Comparison of ENCODE assay signal across 21 cellular contexts in genomic region chr13:113145911-113146598, GRCh38. TPM values are rescaled to one million over a fixed set of nuclear protein-coding genes. Genes with fewer than 3 reads are reported as not detected.
A peak's percentile ranks its signal among the peaks of the same experiment; 100 is the strongest.
DNase-seq lines count a peak whose midpoint lies in the region; ATAC-seq lines count a peak whose summit lies in the region.
"Had no signal": no experiment of that assay in that cellular context is flagged by ENCODE, and none has a peak within 500 bp of the region (broad histone marks: within the 10 kb centered on the region; RNA-seq: fewer than 3 reads in every experiment).

No MANE protein-coding gene starts in this region.

- no peaks in the 10 kb centered on the region for H3K36me3 ChIP-seq in GM23248 (ENCODE audit: low read depth)
- H3K36me3 ChIP-seq: BE2C had no signal

- H3K9me3 ChIP-seq in GM23248 (ENCODE audit: low read depth) = no peaks in the 10 kb centered on the region
- H3K9me3 ChIP-seq: BE2C had no signal

- CTCF ChIA-PET in activated CD4-positive, alpha-beta memory T cell treated with anti-CD3 and anti-CD28 coated beads, Interleukin-2, amount 10 ng/mL, durations not matched to agents 7 days and 5 days (lab: Charles Lee) = no interaction called here

- no peak overlapping the region for H3K27ac ChIP-seq in GM23248

- H3K9me3 Mint-ChIP-seq in activated naive CD8-positive, alpha-beta T cell treated with anti-CD3 and anti-CD28 coated beads, Interleukin-2, amount 10 ng/mL, durations not matched to agents 7 days and 5 days = no peaks in the 10 kb centered on the region
- peaks cover 1% of the 10 kb centered on the region for H3K9me3 Mint-ChIP-seq in activated naive CD8-positive, alpha-beta T cell treated with anti-CD3 and anti-CD28 coated beads for 36 hours
- H3K9me3 Mint-ChIP-seq in activated CD4-positive, alpha-beta memory T cell treated with anti-CD3 and anti-CD28 coated beads, Interleukin-2, amount 10 ng/mL, durations not matched to agents 7 days and 5 days = peaks cover 4% of the 10 kb centered on the region
- H3K9me3 Mint-ChIP-seq in stimulated activated effector memory CD8-positive, alpha-beta T cell treated with anti-CD3 and anti-CD28 coated beads, Interleukin-12 subunit alpha, Interleukin-12 subunit beta, amount 100 ng/mL, for 72 hours = peaks cover 5% of the 10 kb centered on the region
- H3K9me3 Mint-ChIP-seq: HFFc6 had no signal

- H3K27me3 Mint-ChIP-seq in activated naive CD8-positive, alpha-beta T cell treated with anti-CD3 and anti-CD28 coated beads, Interleukin-2, amount 10 ng/mL, durations not matched to agents 7 days and 5 days = peaks cover 5% of the 10 kb centered on the region
- peaks cover 6% of the 10 kb centered on the region for H3K27me3 Mint-ChIP-seq in activated naive CD8-positive, alpha-beta T cell treated with anti-CD3 and anti-CD28 coated beads for 36 hours
- peaks cover 2% of the 10 kb centered on the region for H3K27me3 Mint-ChIP-seq in activated CD4-positive, alpha-beta memory T cell treated with anti-CD3 and anti-CD28 coated beads, Interleukin-2, amount 10 ng/mL, durations not matched to agents 7 days and 5 days
- H3K27me3 Mint-ChIP-seq: CD4-positive, alpha-beta memory T cell had no signal

- DNase-seq in activated naive CD8-positive, alpha-beta T cell treated with anti-CD3 and anti-CD28 coated beads, Interleukin-2, amount 10 ng/mL, durations not matched to agents 7 days and 5 days = no peak
- no peak for DNase-seq in activated naive CD8-positive, alpha-beta T cell treated with anti-CD3 and anti-CD28 coated beads for 36 hours
- peak; percentile 6 for DNase-seq in activated CD4-positive, alpha-beta memory T cell treated with anti-CD3 and anti-CD28 coated beads, Interleukin-2, amount 10 ng/mL, durations not matched to agents 7 days and 5 days
- peak; percentile 24 for DNase-seq in ecto neural progenitor cell (ENCODE audit: low spot score)
- no peak for DNase-seq in stimulated activated effector memory CD8-positive, alpha-beta T cell treated with anti-CD3 and anti-CD28 coated beads, Interleukin-12 subunit alpha, Interleukin-12 subunit beta, amount 100 ng/mL, for 72 hours (ENCODE audit: low spot score in 2 of 2)
- DNase-seq in NCI-H1105 treated with DMSO at 0.1 percent for 48 hours (lab: John Stamatoyannopoulos, UW) = no peak
- DNase-seq in GM23248 = no peak
- DNase-seq: BE2C; CD4-positive, alpha-beta memory T cell; GOT3; HFFc6; MV-4-11; NCI-H1436; NCI-H2227 treated with DMSO at 0.1 percent for 48 hours; NCI-H526 treated with DMSO at 0.1 percent for 48 hours; RPMI8226 had no signal

- no peaks in the 10 kb centered on the region for H3K4me1 Mint-ChIP-seq in activated naive CD8-positive, alpha-beta T cell treated with anti-CD3 and anti-CD28 coated beads, Interleukin-2, amount 10 ng/mL, durations not matched to agents 7 days and 5 days
- H3K4me1 Mint-ChIP-seq in activated naive CD8-positive, alpha-beta T cell treated with anti-CD3 and anti-CD28 coated beads for 36 hours = peaks cover 4% of the 10 kb centered on the region
- H3K4me1 Mint-ChIP-seq in activated CD4-positive, alpha-beta memory T cell treated with anti-CD3 and anti-CD28 coated beads, Interleukin-2, amount 10 ng/mL, durations not matched to agents 7 days and 5 days = peaks cover under 1% of the 10 kb centered on the region
- H3K4me1 Mint-ChIP-seq in stimulated activated effector memory CD8-positive, alpha-beta T cell treated with anti-CD3 and anti-CD28 coated beads, Interleukin-12 subunit alpha, Interleukin-12 subunit beta, amount 100 ng/mL, for 72 hours = peaks cover 9% of the 10 kb centered on the region
- H3K4me1 Mint-ChIP-seq: CD4-positive, alpha-beta memory T cell had no signal

- H3F3A ChIP-seq in GM23248 (ENCODE audit: insufficient read depth) = no peaks in the 10 kb centered on the region

- WGBS in GM23248 (ENCODE audit: low coverage in 1 of 2, low lambda C conversion rate in 2 of 2, missing lambda C conversion rate in 2 of 2), 2 experiments = 67 to 82% methylated on average over 13 to 15 of the region's 15 CpGs

- H3K36me3 Mint-ChIP-seq in activated naive CD8-positive, alpha-beta T cell treated with anti-CD3 and anti-CD28 coated beads, Interleukin-2, amount 10 ng/mL, durations not matched to agents 7 days and 5 days = no peaks in the 10 kb centered on the region
- no peaks in the 10 kb centered on the region for H3K36me3 Mint-ChIP-seq in activated naive CD8-positive, alpha-beta T cell treated with anti-CD3 and anti-CD28 coated beads for 36 hours
- no peaks in the 10 kb centered on the region for H3K36me3 Mint-ChIP-seq in activated CD4-positive, alpha-beta memory T cell treated with anti-CD3 and anti-CD28 coated beads, Interleukin-2, amount 10 ng/mL, durations not matched to agents 7 days and 5 days (ENCODE audit: low read depth)
- peaks cover 7% of the 10 kb centered on the region for H3K36me3 Mint-ChIP-seq in stimulated activated effector memory CD8-positive, alpha-beta T cell treated with anti-CD3 and anti-CD28 coated beads, Interleukin-12 subunit alpha, Interleukin-12 subunit beta, amount 100 ng/mL, for 72 hours
- H3K36me3 Mint-ChIP-seq: CD4-positive, alpha-beta memory T cell; IgD-negative memory B cell had no signal

- no peak overlapping the region for H3K9ac ChIP-seq in GM23248

- no peak overlapping the region for H3K4me2 ChIP-seq in GM23248 (ENCODE audit: unreplicated experiment)

- no peak for ATAC-seq in activated naive CD8-positive, alpha-beta T cell treated with anti-CD3 and anti-CD28 coated beads, Interleukin-2, amount 10 ng/mL, durations not matched to agents 7 days and 5 days (ENCODE audit: low read depth)
- ATAC-seq in stimulated activated effector memory CD8-positive, alpha-beta T cell treated with anti-CD3 and anti-CD28 coated beads, Interleukin-12 subunit alpha, Interleukin-12 subunit beta, amount 100 ng/mL, for 72 hours = peak; percentile 68

- no peak overlapping the region for H3K4me3 ChIP-seq in GM23248

- H3K27me3 ChIP-seq in GM23248 (replicated peaks; ENCODE audit: insufficient read depth) = no peaks in the 10 kb centered on the region
- H3K27me3 ChIP-seq: BE2C had no signal

- in situ Hi-C loops in GM23248 (cut with MboI) = no loop called here

- no peaks in the 10 kb centered on the region for H3K4me1 ChIP-seq in GM23248 (ENCODE audit: insufficient read depth)
- H3K4me1 ChIP-seq: BE2C had no signal

- no peak overlapping the region for H2AFZ ChIP-seq in GM23248

- POLR2A ChIA-PET in activated naive CD8-positive, alpha-beta T cell treated with anti-CD3 and anti-CD28 coated beads, Interleukin-2, amount 10 ng/mL, durations not matched to agents 7 days and 5 days (lab: Charles Lee) = no interaction called here
- POLR2A ChIA-PET in activated CD4-positive, alpha-beta memory T cell treated with anti-CD3 and anti-CD28 coated beads, Interleukin-2, amount 10 ng/mL, durations not matched to agents 7 days and 5 days (lab: Charles Lee) = no interaction called here

- no peaks in the 10 kb centered on the region for H3K9me2 ChIP-seq in GM23248 (ENCODE audit: insufficient read depth)

- no peak overlapping the region for H3K4me3 Mint-ChIP-seq in activated naive CD8-positive, alpha-beta T cell treated with anti-CD3 and anti-CD28 coated beads, Interleukin-2, amount 10 ng/mL, durations not matched to agents 7 days and 5 days
- H3K4me3 Mint-ChIP-seq in activated naive CD8-positive, alpha-beta T cell treated with anti-CD3 and anti-CD28 coated beads for 36 hours = no peak overlapping the region
- no peak overlapping the region for H3K4me3 Mint-ChIP-seq in activated CD4-positive, alpha-beta memory T cell treated with anti-CD3 and anti-CD28 coated beads, Interleukin-2, amount 10 ng/mL, durations not matched to agents 7 days and 5 days
- peak overlapping the region; percentile 17 for H3K4me3 Mint-ChIP-seq in stimulated activated effector memory CD8-positive, alpha-beta T cell treated with anti-CD3 and anti-CD28 coated beads, Interleukin-12 subunit alpha, Interleukin-12 subunit beta, amount 100 ng/mL, for 72 hours
- H3K4me3 Mint-ChIP-seq: CD4-positive, alpha-beta memory T cell; HFFc6; IgD-negative memory B cell had no signal

- no peaks in the 10 kb centered on the region for H4K20me1 ChIP-seq in GM23248 (ENCODE audit: insufficient read depth)

- H3K79me2 ChIP-seq in GM23248 (ENCODE audit: insufficient read depth) = no peaks in the 10 kb centered on the region

- H3K27ac Mint-ChIP-seq in activated naive CD8-positive, alpha-beta T cell treated with anti-CD3 and anti-CD28 coated beads, Interleukin-2, amount 10 ng/mL, durations not matched to agents 7 days and 5 days = peak overlapping the region; percentile 21
- H3K27ac Mint-ChIP-seq in activated naive CD8-positive, alpha-beta T cell treated with anti-CD3 and anti-CD28 coated beads for 36 hours = no peak overlapping the region
- H3K27ac Mint-ChIP-seq in activated CD4-positive, alpha-beta memory T cell treated with anti-CD3 and anti-CD28 coated beads, Interleukin-2, amount 10 ng/mL, durations not matched to agents 7 days and 5 days = no peak overlapping the region
- H3K27ac Mint-ChIP-seq in stimulated activated effector memory CD8-positive, alpha-beta T cell treated with anti-CD3 and anti-CD28 coated beads, Interleukin-12 subunit alpha, Interleukin-12 subunit beta, amount 100 ng/mL, for 72 hours = peak overlapping the region; percentile 56
- H3K27ac Mint-ChIP-seq: CD4-positive, alpha-beta memory T cell; HFFc6; IgD-negative memory B cell had no signal

RNA-seq across cellular contexts. Expression of gene PROZ, which starts 12.4 kb away (rescaled TPM):
- total RNA-seq in activated naive CD8-positive, alpha-beta T cell treated with anti-CD3 and anti-CD28 coated beads, Interleukin-2, amount 10 ng/mL, durations not matched to agents 7 days and 5 days = not detected
- under 1 TPM in 1 of 2 experiments, not detected in 1; 0.14 TPM for total RNA-seq in activated naive CD8-positive, alpha-beta T cell treated with anti-CD3 and anti-CD28 coated beads for 36 hours
- not detected for total RNA-seq in activated CD4-positive, alpha-beta memory T cell treated with anti-CD3 and anti-CD28 coated beads, Interleukin-2, amount 10 ng/mL, durations not matched to agents 7 days and 5 days
- total RNA-seq in GM23248 (2014; rRNA removed; shearing (Covaris generic)) = not detected in 2 replicates
- polyA plus RNA-seq in GM23248 (2016; fragmentation: Nextera tagmentation; extraction: Ambion mirVana) = not detected in 2 replicates
- total RNA-seq: CD4-positive, alpha-beta memory T cell; HFFc6; HT1080; LHCN-M2; OCI-LY7 had no signal
- polyA plus RNA-seq: AG04450, IgD-negative memory B cell had no signal

RNA-seq across cellular contexts. Expression of gene F10, which starts 23.5 kb away (rescaled TPM):
- total RNA-seq in activated naive CD8-positive, alpha-beta T cell treated with anti-CD3 and anti-CD28 coated beads, Interleukin-2, amount 10 ng/mL, durations not matched to agents 7 days and 5 days = not detected
- not detected for total RNA-seq in activated naive CD8-positive, alpha-beta T cell treated with anti-CD3 and anti-CD28 coated beads for 36 hours
- total RNA-seq in activated CD4-positive, alpha-beta memory T cell treated with anti-CD3 and anti-CD28 coated beads, Interleukin-2, amount 10 ng/mL, durations not matched to agents 7 days and 5 days = not detected
- total RNA-seq in GM23248 (2014; rRNA removed; shearing (Covaris generic)) = 7.8 and 10.2 TPM in 2 replicates
- polyA plus RNA-seq in GM23248 (2016; fragmentation: Nextera tagmentation; extraction: Ambion mirVana) = 9.0 and 9.1 TPM in 2 replicates
- total RNA-seq: CD4-positive, alpha-beta memory T cell; HT1080; OCI-LY7 had no signal
- polyA plus RNA-seq: CD4-positive, alpha-beta memory T cell; IgD-negative memory B cell had no signal

RNA-seq across cellular contexts. Expression of gene F7, which starts 40.5 kb away (rescaled TPM):
- total RNA-seq in activated naive CD8-positive, alpha-beta T cell treated with anti-CD3 and anti-CD28 coated beads, Interleukin-2, amount 10 ng/mL, durations not matched to agents 7 days and 5 days = under 1 TPM in 1 of 2 experiments, not detected in 1; 0.31 TPM
- under 1 TPM; 0.49 to 0.94 TPM for total RNA-seq in activated naive CD8-positive, alpha-beta T cell treated with anti-CD3 and anti-CD28 coated beads for 36 hours
- not detected for total RNA-seq in activated CD4-positive, alpha-beta memory T cell treated with anti-CD3 and anti-CD28 coated beads, Interleukin-2, amount 10 ng/mL, durations not matched to agents 7 days and 5 days
- not detected in 2 replicates for total RNA-seq in GM23248 (2014; rRNA removed; shearing (Covaris generic))
- not detected in 2 replicates for polyA plus RNA-seq in GM23248 (2016; fragmentation: Nextera tagmentation; extraction: Ambion mirVana)
- total RNA-seq: CD4-positive, alpha-beta memory T cell; HFFc6; LHCN-M2; OCI-LY7 had no signal
- polyA plus RNA-seq: CD4-positive, alpha-beta memory T cell; IgD-negative memory B cell had no signal

Comparison
In these comparisons a context has a peak if more than half of its experiments do, and no peak if none do; other contexts are left out.
1. H3K27ac Mint-ChIP-seq: peak in activated naive CD8-positive, alpha-beta T cell treated with anti-CD3 and anti-CD28 coated beads, Interleukin-2, amount 10 ng/mL, durations not matched to agents 7 days and 5 days (single experiment) and stimulated activated effector memory CD8-positive, alpha-beta T cell treated with anti-CD3 and anti-CD28 coated beads, Interleukin-12 subunit alpha, Interleukin-12 subunit beta, amount 100 ng/mL, for 72 hours (single experiment); none in activated naive CD8-positive, alpha-beta T cell treated with anti-CD3 and anti-CD28 coated beads for 36 hours (single experiment) and activated CD4-positive, alpha-beta memory T cell treated with anti-CD3 and anti-CD28 coated beads, Interleukin-2, amount 10 ng/mL, durations not matched to agents 7 days and 5 days (single experiment).
2. DNase-seq: peak in activated CD4-positive, alpha-beta memory T cell treated with anti-CD3 and anti-CD28 coated beads, Interleukin-2, amount 10 ng/mL, durations not matched to agents 7 days and 5 days (single experiment) and ecto neural progenitor cell (single experiment); none in activated naive CD8-positive, alpha-beta T cell treated with anti-CD3 and anti-CD28 coated beads, Interleukin-2, amount 10 ng/mL, durations not matched to agents 7 days and 5 days (single experiment), activated naive CD8-positive, alpha-beta T cell treated with anti-CD3 and anti-CD28 coated beads for 36 hours (single experiment), stimulated activated effector memory CD8-positive, alpha-beta T cell treated with anti-CD3 and anti-CD28 coated beads, Interleukin-12 subunit alpha, Interleukin-12 subunit beta, amount 100 ng/mL, for 72 hours (0 of 2), NCI-H1105 treated with DMSO at 0.1 percent for 48 hours (single experiment) and GM23248 (single experiment).